8 cellular contexts compared by ENCODE assay signal in genomic region chr2:113500725-113501038, GRCh38. TPM values are rescaled to one million over a fixed set of nuclear protein-coding genes. Genes with fewer than 3 reads are reported as not detected.
A peak's percentile ranks its signal among the peaks of the same experiment; 100 is the strongest.
DNase-seq lines count a peak whose midpoint lies in the region; ATAC-seq and TF ChIP-seq lines count a peak whose summit lies in the region.
"Not testable (repeated sequence)": the region's sequence is repeated elsewhere in the genome, so short reads cannot be mapped to it uniquely, and the experiment has no call there.

No MANE protein-coding gene starts in this region.

- H3K27me3 ChIP-seq in DND-41 (ENCODE audit: insufficient read depth, low read length, poor library complexity): not testable (repeated sequence)

- not testable (repeated sequence) for H3K9ac ChIP-seq in DND-41 (ENCODE audit: low read depth, low read length)

- H3K36me3 Mint-ChIP-seq in T-cell; activated CD8-positive, alpha-beta T cell treated with anti-CD3 and anti-CD28 coated beads for 36 hours (ENCODE audit: low read depth): not testable (repeated sequence)

- peak; percentile 1 for DNase-seq in AG08396 (ENCODE audit: low spot score)
- peak; percentile 28 for DNase-seq in DND-41
- DNase-seq in T-cell: peak in 11 of 34 experiments; percentile 6 to 49 (median 26)
- peak; percentile 47 for DNase-seq in activated CD8-positive, alpha-beta T cell treated with anti-CD3 and anti-CD28 coated beads for 36 hours
- peak; percentile 68 for DNase-seq in activated effector memory CD4-positive, alpha-beta T cell treated with anti-CD3 and anti-CD28 coated beads, Interleukin-2, amount 50 U/mL, for 16 hours
- peak; percentile 43 for DNase-seq in effector CD4-positive, alpha-beta T cell
- DNase-seq in medulla oblongata (ENCODE audit: extremely low spot score): peak; percentile 1
- DNase-seq in retina: peak; percentile 9

- not testable (repeated sequence) for H3K27ac ChIP-seq in DND-41 (ENCODE audit: low read length)

- ATAC-seq in DND-41 (ENCODE audit: insufficient read depth, low read depth): peak; percentile 52; the same call in 2 of the 3 replicates
- not testable (repeated sequence) for ATAC-seq in T-cell (replicated peaks in 1 of 4); activated CD8-positive, alpha-beta T cell treated with anti-CD3 and anti-CD28 coated beads for 36 hours

- not testable (repeated sequence) for H3K79me2 ChIP-seq in DND-41 (ENCODE audit: insufficient read depth, low read length)

- H3K4me2 ChIP-seq in DND-41 (ENCODE audit: insufficient read depth, low read length): not testable (repeated sequence)

- intact Hi-C loops in activated CD8-positive, alpha-beta T cell treated with anti-CD3 and anti-CD28 coated beads for 36 hours (cut with micrococcal nuclease): not testable (repeated sequence)

- not testable (repeated sequence) for H3K4me1 ChIP-seq in DND-41 (ENCODE audit: insufficient read depth, low read length)

- H4K20me1 ChIP-seq in DND-41 (ENCODE audit: insufficient read depth, low read length): not testable (repeated sequence)

- H3K36me3 ChIP-seq in DND-41 (ENCODE audit: insufficient read depth, low read length): not testable (repeated sequence)

- not testable (repeated sequence) for H3K9me3 ChIP-seq in DND-41 (ENCODE audit: insufficient read depth, low read length, severe bottlenecking)

- not testable (repeated sequence) for TF ChIP-seq CTCF in DND-41 (IDR thresholded peaks at IDR 0.05; ENCODE audit: borderline replicate concordance, extremely low read depth, low read length, poor library complexity, severe bottlenecking); activated CD8-positive, alpha-beta T cell treated with anti-CD3 and anti-CD28 coated beads for 36 hours (IDR thresholded peaks at IDR 0.05)

- H3K27me3 Mint-ChIP-seq in T-cell: peaks cover 10 to 21% of the 10 kb centered on the region in 2 donors
- peaks cover 28% of the 10 kb centered on the region for H3K27me3 Mint-ChIP-seq in activated CD8-positive, alpha-beta T cell treated with anti-CD3 and anti-CD28 coated beads for 36 hours

- H3K9me3 Mint-ChIP-seq in T-cell; activated CD8-positive, alpha-beta T cell treated with anti-CD3 and anti-CD28 coated beads for 36 hours: not testable (repeated sequence)

- not testable (repeated sequence) for H3K27ac Mint-ChIP-seq in T-cell; activated CD8-positive, alpha-beta T cell treated with anti-CD3 and anti-CD28 coated beads for 36 hours

- peaks cover 0 to 25% (median 17%) of the 10 kb centered on the region in 3 donors for H3K4me1 Mint-ChIP-seq in T-cell
- H3K4me1 Mint-ChIP-seq in activated CD8-positive, alpha-beta T cell treated with anti-CD3 and anti-CD28 coated beads for 36 hours (ENCODE audit: low read depth): peaks cover 15% of the 10 kb centered on the region

- peak overlapping the region in 2 of 3 donors; percentile 22 to 35 for H3K4me3 Mint-ChIP-seq in T-cell
- peak overlapping the region; percentile 27 for H3K4me3 Mint-ChIP-seq in activated CD8-positive, alpha-beta T cell treated with anti-CD3 and anti-CD28 coated beads for 36 hours

- CTCF ChIA-PET in T-cell (lab: Charles Lee); activated CD8-positive, alpha-beta T cell treated with anti-CD3 and anti-CD28 coated beads for 36 hours (lab: Charles Lee): not testable (repeated sequence)

- H2AFZ ChIP-seq in DND-41 (ENCODE audit: low read depth, low read length): not testable (repeated sequence)

- not testable (repeated sequence) for H3K4me3 ChIP-seq in DND-41 (ENCODE audit: low read depth in 1 of 2, low read length in 2 of 2)

- POLR2A ChIA-PET in T-cell (lab: Charles Lee); activated CD8-positive, alpha-beta T cell treated with anti-CD3 and anti-CD28 coated beads for 36 hours (lab: Charles Lee): not testable (repeated sequence)

RNA-seq across cellular contexts. Expression of gene FOXD4L1, which starts 2.2 kb away (rescaled TPM):
- total RNA-seq in T-cell: under 1 TPM in 3 of 5 donors, not detected in 2; 0.36 to 0.38 (median 0.38) TPM
- under 1 TPM in 1 of 2 experiments, not detected in 1; 0.23 TPM for total RNA-seq in activated CD8-positive, alpha-beta T cell treated with anti-CD3 and anti-CD28 coated beads for 36 hours
